ENCODE assay signal across 8 cellular contexts in the genomic region with DNA sequence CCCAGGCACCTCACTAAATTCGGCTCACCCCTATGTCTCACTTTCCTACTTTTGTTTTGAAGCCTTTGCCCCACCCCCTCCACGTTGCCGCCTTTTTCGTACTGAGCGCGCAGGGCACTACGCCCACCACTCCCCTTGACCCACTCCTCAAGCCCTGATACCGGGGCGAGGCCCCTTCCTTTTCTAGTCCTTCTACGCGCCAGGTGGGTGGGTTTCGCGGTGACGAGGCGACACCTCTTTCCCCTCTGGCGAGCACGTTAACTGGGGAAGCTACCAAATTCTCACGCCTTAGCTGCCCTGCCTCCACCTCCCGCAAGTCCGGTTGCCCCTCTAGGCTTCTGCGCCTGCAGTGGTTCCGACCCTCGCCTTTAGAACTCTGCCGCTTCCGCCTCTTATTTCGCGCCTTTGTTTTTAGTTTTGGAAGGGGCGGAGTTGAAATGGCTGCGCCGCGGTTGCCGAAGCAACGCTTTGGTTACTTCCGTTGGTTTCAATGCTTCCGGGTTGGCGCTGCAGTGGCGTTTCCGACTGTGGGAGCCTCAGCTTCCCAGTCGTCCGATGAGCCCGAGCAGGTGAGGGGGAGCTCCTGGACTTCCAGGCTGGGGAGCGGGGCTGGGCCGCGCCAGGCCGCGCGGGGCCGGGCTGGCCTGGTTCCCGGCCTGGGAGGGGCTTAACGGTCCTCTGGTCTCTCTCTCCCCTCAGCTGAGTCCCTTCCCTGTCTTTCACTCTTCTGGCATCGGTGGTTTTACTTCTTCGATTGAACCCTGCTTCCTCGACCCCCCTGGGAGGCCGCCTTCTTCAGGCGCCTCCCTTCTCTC. TPM values are rescaled to one million over a fixed set of nuclear protein-coding genes. Genes with fewer than 3 reads are reported as not detected.
DNase-seq lines count a peak whose midpoint lies in the region; ATAC-seq lines count a peak whose summit lies in the region.

A gene with protein sequence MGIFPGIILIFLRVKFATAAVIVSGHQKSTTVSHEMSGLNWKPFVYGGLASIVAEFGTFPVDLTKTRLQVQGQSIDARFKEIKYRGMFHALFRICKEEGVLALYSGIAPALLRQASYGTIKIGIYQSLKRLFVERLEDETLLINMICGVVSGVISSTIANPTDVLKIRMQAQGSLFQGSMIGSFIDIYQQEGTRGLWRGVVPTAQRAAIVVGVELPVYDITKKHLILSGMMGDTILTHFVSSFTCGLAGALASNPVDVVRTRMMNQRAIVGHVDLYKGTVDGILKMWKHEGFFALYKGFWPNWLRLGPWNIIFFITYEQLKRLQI (plus strand): TSS at position 512 of the 815 bp plus-strand sequence. CDS start 360 bp downstream, outside the sequence.

- DNase-seq in NCI-H146 treated with DMSO at 0.1 percent for 48 hours (lab: John Stamatoyannopoulos, UW; ENCODE audit: unreplicated experiment) = peak; percentile 53
- peak; percentile 33 to 59 (median 43) for DNase-seq in T-helper 17 cell
- peak in 54 of 56 donors; percentile 0 to 72 (median 25) for DNase-seq in amygdala (lab: John Stamatoyannopoulos, UW)
- DNase-seq in right cardiac atrium = peak; percentile 79 to 90 (median 84)
- peak; percentile 70 for DNase-seq in renal cortical epithelial cell (ENCODE audit: low read depth)
- no peak for DNase-seq in mesenteric fat pad (ENCODE audit: low spot score)

- H3K27me3 Mint-ChIP-seq in T-helper 17 cell = no peaks in the 10 kb centered on the region

- under 1% methylated on average over 55 of the region's 55 CpGs for WGBS in right cardiac atrium

- H3K4me3 ChIP-seq in right cardiac atrium (ENCODE audit: low read length) = peak within 1 kb of the TSS; percentile 93

- peaks cover 4% of the 10 kb centered on the region for H3K4me1 ChIP-seq in right cardiac atrium (ENCODE audit: control insufficient read depth, insufficient read depth, low read length)

- intact Hi-C loops in right cardiac atrium (cut with DNase I) = no loop called here

- peak within 1 kb of the TSS; percentile 99 for H3K4me3 Mint-ChIP-seq in T-helper 17 cell

- H3K27ac Mint-ChIP-seq in T-helper 17 cell = peak within 1 kb of the TSS; percentile 90

- ATAC-seq in GM18502 (IDR thresholded peaks at IDR 0.05; ENCODE audit: poor library complexity, unreplicated experiment) (peak; percentile 95), HG02884 (IDR thresholded peaks at IDR 0.05; ENCODE audit: unreplicated experiment) (peak; percentile 96), T-helper 17 cell (peak; percentile 93), right cardiac atrium (peak; percentile 93 to 96)

- H3K9me3 ChIP-seq in T-helper 17 cell (ENCODE audit: control insufficient read depth, low read length, poor library complexity, severe bottlenecking) = no peaks in the 10 kb centered on the region
- no peaks in the 10 kb centered on the region for H3K9me3 ChIP-seq in right cardiac atrium (ENCODE audit: control insufficient read depth, low read length)

- H3K36me3 Mint-ChIP-seq in T-helper 17 cell (ENCODE audit: low read depth) = no peaks in the 10 kb centered on the region

- H3K27ac ChIP-seq in right cardiac atrium (ENCODE audit: low read length) = peak within 1 kb of the TSS; percentile 24

- H3K4me1 Mint-ChIP-seq in T-helper 17 cell = peaks cover 17% of the 10 kb centered on the region

- H3K27me3 ChIP-seq in right cardiac atrium (ENCODE audit: control insufficient read depth, insufficient read depth) = no peaks in the 10 kb centered on the region

RNA-seq across cellular contexts. Expression of the gene that starts here (rescaled TPM):
- total RNA-seq in T-helper 17 cell (10 to 100 TPM; 14.8 to 17.2 TPM), right cardiac atrium (1 to 10 TPM; 5.5 to 7.9 (median 6.3) TPM), renal cortical epithelial cell (4.9 and 12.0 TPM in 2 replicates), mesenteric fat pad (5.6 TPM)
- polyA plus RNA-seq in right cardiac atrium = 7.4 TPM
